8 cellular contexts compared by ENCODE assay signal in the genomic region with DNA sequence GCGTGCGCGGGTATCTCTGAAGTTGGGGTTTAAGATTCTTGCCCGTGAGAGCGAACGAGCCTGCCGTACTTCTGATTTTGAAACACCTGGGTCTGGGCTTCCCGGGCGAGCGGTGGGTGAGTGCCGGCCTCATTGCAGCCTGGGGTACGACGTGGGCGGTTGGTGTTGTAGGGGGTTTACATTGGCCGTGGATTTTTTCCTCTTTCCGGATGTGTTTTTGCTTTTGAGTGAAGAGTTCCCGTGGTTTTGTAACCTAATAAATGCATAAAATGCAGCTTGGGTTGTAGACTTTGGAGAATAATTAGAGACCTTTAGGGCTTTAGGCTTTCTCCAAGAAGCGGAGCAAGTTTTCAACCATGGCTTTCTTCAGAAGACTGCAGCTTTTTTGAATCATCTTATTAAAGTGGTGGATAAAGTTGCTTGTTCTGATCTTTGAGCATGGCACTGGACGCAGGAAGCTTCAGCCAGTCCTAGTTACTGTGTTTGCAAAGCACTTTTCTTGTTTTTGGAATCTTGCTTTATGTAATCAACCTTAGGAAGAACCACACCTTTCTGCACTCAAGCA. TPM values are rescaled to one million over a fixed set of nuclear protein-coding genes. Genes with fewer than 3 reads are reported as not detected.
DNase-seq lines count a peak whose midpoint lies in the region; ATAC-seq, FAIRE-seq and TF ChIP-seq lines count a peak whose summit lies in the region.

No MANE protein-coding gene starts in this region.

- DNase-seq in GM12864 (ENCODE audit: low read depth) (no peak), NT2/D1 (ENCODE audit: low read depth, low spot score) (no peak), epithelial cell of esophagus (ENCODE audit: low read depth) (no peak), pancreas (no peak), HK-2 (ENCODE audit: unreplicated experiment) (no peak), SIG-M5 treated with dmso at 0.1 percent for 504 hours (lab: John Stamatoyannopoulos, UW; ENCODE audit: unreplicated experiment) (no peak)

- H3K9me3 ChIP-seq in NT2/D1 (ENCODE audit: insufficient read depth, low read length) (no peaks in the 10 kb centered on the region), pancreas (no peaks in the 10 kb centered on the region)

- H3K27me3 ChIP-seq in NT2/D1 (ENCODE audit: insufficient read depth, insufficient read length) (no peaks in the 10 kb centered on the region), pancreas (no peaks in the 10 kb centered on the region)

- H3K36me3 ChIP-seq in NT2/D1 (ENCODE audit: insufficient read depth, insufficient read length, low read length) = peaks cover 27% of the 10 kb centered on the region
- H3K36me3 ChIP-seq in pancreas = no peaks in the 10 kb centered on the region

- peak overlapping the region; percentile 91 to 96 (median 94) for H3K27ac ChIP-seq in pancreas

- intact Hi-C loops in pancreas (cut with DNase I) = no loop called here

- H3K4me1 ChIP-seq in NT2/D1 (ENCODE audit: insufficient read depth, insufficient read length) (no peaks in the 10 kb centered on the region), pancreas (peaks cover 0 to 14% (median 13%) of the 10 kb centered on the region in 3 donors)

- ATAC-seq in pancreas (no peak), GM19455 (IDR thresholded peaks at IDR 0.05; ENCODE audit: unreplicated experiment) (no peak), GM19452 (IDR thresholded peaks at IDR 0.05; ENCODE audit: unreplicated experiment) (no peak)

- TF ChIP-seq CTCF in GM12864 (IDR thresholded peaks at IDR 0.05; ENCODE audit: low read depth, low read length, missing control alignments) (no peak), epithelial cell of esophagus (IDR thresholded peaks at IDR 0.05; ENCODE audit: insufficient read depth, low read depth, low read length, missing control alignments) (no peak), pancreas (IDR thresholded peaks at IDR 0.05) (no peak)

- peak overlapping the region; percentile 80 for H3K4me3 ChIP-seq in GM12864 (ENCODE audit: low read depth, low read length)
- H3K4me3 ChIP-seq in NT2/D1 (ENCODE audit: insufficient read length, low read depth) = peak overlapping the region; percentile 69
- peak overlapping the region; percentile 66 for H3K4me3 ChIP-seq in epithelial cell of esophagus (ENCODE audit: low read length)
- H3K4me3 ChIP-seq in pancreas = peak overlapping the region; percentile 43 to 71 (median 60)

- peak overlapping the region; percentile 68 for H3K9ac ChIP-seq in NT2/D1 (ENCODE audit: insufficient read length, low read depth)

- no peak for FAIRE-seq in pancreas (lab: Jason Lieb, UNC)

- 0 to 1% methylated on average over 19 of the region's 19 CpGs for WGBS in pancreas, 2 donors

RNA-seq across cellular contexts. Expression of gene FARS2, which starts 0.3 kb away (rescaled TPM):
- 10 to 100 TPM in 1 of 6 donors, 1 to 10 TPM in 5; 6.5 to 10.3 (median 8.1) TPM for total RNA-seq in pancreas
- 1 to 10 TPM; 4.1 to 6.7 TPM for polyA plus RNA-seq in pancreas

RNA-seq across cellular contexts. Expression of gene LYRM4, which starts 0.9 kb away (rescaled TPM):
- total RNA-seq in pancreas = 10 to 100 TPM in 5 of 6 donors, 1 to 10 TPM in 1; 8.7 to 14.9 (median 13.2) TPM
- polyA plus RNA-seq in pancreas = 10 to 100 TPM; 11.2 to 12.3 TPM
